ENCODE assay signal across 9 cellular contexts in the genomic region with DNA sequence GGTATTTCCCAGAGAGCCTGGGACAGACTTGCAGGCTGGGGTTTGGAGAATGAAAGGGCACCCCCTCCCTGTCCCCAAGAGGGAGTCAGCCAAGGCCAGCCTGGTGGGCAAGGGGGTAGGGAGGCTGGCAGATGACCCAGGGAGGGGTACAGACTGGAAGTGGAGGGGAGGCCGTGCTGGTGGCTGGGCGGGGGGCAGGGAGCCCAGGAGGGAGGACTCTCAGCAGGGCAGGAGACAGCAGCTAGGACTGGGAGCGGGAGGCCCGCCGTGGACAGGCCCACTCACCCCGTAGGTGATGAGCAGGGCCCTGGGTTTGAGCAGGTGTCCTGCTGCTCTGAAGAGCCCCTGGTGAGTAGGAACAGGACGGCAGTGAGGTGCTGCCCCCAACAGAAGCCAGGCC. TPM values are rescaled to one million over a fixed set of nuclear protein-coding genes. Genes with fewer than 3 reads are reported as not detected.
DNase-seq lines count a peak whose midpoint lies in the region; ATAC-seq and TF ChIP-seq lines count a peak whose summit lies in the region.
"Had no signal": no experiment of that assay in that cellular context is flagged by ENCODE, and none has a peak within 500 bp of the region (broad histone marks: within the 10 kb centered on the region; RNA-seq: fewer than 3 reads in every experiment).

No MANE protein-coding gene starts in this region.

- H3K36me3 Mint-ChIP-seq in IgD-negative memory B cell: no peaks in the 10 kb centered on the region
- no peaks in the 10 kb centered on the region for H3K36me3 Mint-ChIP-seq in natural killer cell treated with Interleukin-12 subunit alpha and Interleukin-12 subunit beta and Interleukin-15 and Interleukin-18, amount 100 ng/mL, for 72 hours

- no peaks in the 10 kb centered on the region for H3K27me3 ChIP-seq in brain microvascular endothelial cell (replicated peaks)

- peaks cover 9% of the 10 kb centered on the region for H3K36me3 ChIP-seq in brain microvascular endothelial cell (replicated peaks)

- peak overlapping the region; percentile 25 to 83 (median 46) for H3K4me3 Mint-ChIP-seq in IgD-negative memory B cell
- peak overlapping the region; percentile 55 for H3K4me3 Mint-ChIP-seq in natural killer cell treated with Interleukin-12 subunit alpha and Interleukin-12 subunit beta and Interleukin-15 and Interleukin-18, amount 100 ng/mL, for 72 hours

- DNase-seq in brain microvascular endothelial cell (no peak), NCI-H345 (lab: John Stamatoyannopoulos, UW) (no peak)
- DNase-seq in natural killer cell treated with Interleukin-12 subunit alpha and Interleukin-12 subunit beta and Interleukin-15 and Interleukin-18, amount 100 ng/mL, for 72 hours (ENCODE audit: low spot score): no peak
- DNase-seq in effector CD4-positive, alpha-beta T cell: no peak
- DNase-seq in activated CD4-positive, alpha-beta T cell treated with anti-CD3 and anti-CD28 coated beads for 48 hours: no peak
- DNase-seq: NCI-H187 had no signal

- H3K4me3 ChIP-seq in brain microvascular endothelial cell (ENCODE audit: low read depth, low read length): peak overlapping the region; percentile 81

- peaks cover 10 to 19% (median 13%) of the 10 kb centered on the region in 3 donors for H3K4me1 Mint-ChIP-seq in IgD-negative memory B cell
- H3K4me1 Mint-ChIP-seq in natural killer cell treated with Interleukin-12 subunit alpha and Interleukin-12 subunit beta and Interleukin-15 and Interleukin-18, amount 100 ng/mL, for 72 hours (ENCODE audit: low read depth in 2 of 2): peaks cover 6 to 7% of the 10 kb centered on the region in 2 donors

- H3K27ac ChIP-seq in C4-2B (peak overlapping the region; percentile 98), brain microvascular endothelial cell (no peak overlapping the region)

- ATAC-seq in natural killer cell treated with Interleukin-12 subunit alpha and Interleukin-12 subunit beta and Interleukin-15 and Interleukin-18, amount 100 ng/mL, for 72 hours: no peak
- no peak for ATAC-seq in GM19397 (IDR thresholded peaks at IDR 0.05; ENCODE audit: unreplicated experiment)

- peaks cover 3% of the 10 kb centered on the region for H3K27me3 Mint-ChIP-seq in IgD-negative memory B cell
- no peaks in the 10 kb centered on the region for H3K27me3 Mint-ChIP-seq in natural killer cell treated with Interleukin-12 subunit alpha and Interleukin-12 subunit beta and Interleukin-15 and Interleukin-18, amount 100 ng/mL, for 72 hours

- peak overlapping the region in 1 of 3 donors; percentile 71 for H3K27ac Mint-ChIP-seq in IgD-negative memory B cell
- H3K27ac Mint-ChIP-seq in natural killer cell treated with Interleukin-12 subunit alpha and Interleukin-12 subunit beta and Interleukin-15 and Interleukin-18, amount 100 ng/mL, for 72 hours: no peak overlapping the region

- peaks cover 0 to 2% (median 0%) of the 10 kb centered on the region in 3 donors for H3K9me3 Mint-ChIP-seq in IgD-negative memory B cell
- no peaks in the 10 kb centered on the region for H3K9me3 Mint-ChIP-seq in natural killer cell treated with Interleukin-12 subunit alpha and Interleukin-12 subunit beta and Interleukin-15 and Interleukin-18, amount 100 ng/mL, for 72 hours

- in situ Hi-C loops in brain microvascular endothelial cell (cut with HindIII; ENCODE audit: low pct_ligation_motif_present, low sequenced_read_pairs): no loop called here

- no peak for TF ChIP-seq CTCF in C4-2B (conservative IDR thresholded peaks at IDR 0.05)
- TF ChIP-seq CTCF in brain microvascular endothelial cell (IDR thresholded peaks at IDR 0.05; ENCODE audit: low read depth, low read length, missing control alignments): no peak

RNA-seq across cellular contexts. Expression of gene METTL26, which starts 1.1 kb away (rescaled TPM):
- polyA plus RNA-seq in IgD-negative memory B cell: 81.0 TPM
- 100 to 1,000 TPM in 1 of 2 donors, 10 to 100 TPM in 1; 93.7 to 115 TPM for total RNA-seq in natural killer cell treated with Interleukin-12 subunit alpha and Interleukin-12 subunit beta and Interleukin-15 and Interleukin-18, amount 100 ng/mL, for 72 hours

RNA-seq across cellular contexts. Expression of gene WFIKKN1, which starts 4.2 kb away (rescaled TPM):
- not detected for polyA plus RNA-seq in IgD-negative memory B cell
- 1 to 10 TPM in 1 of 2 donors, under 1 TPM in 1; 0.75 to 1.1 TPM for total RNA-seq in natural killer cell treated with Interleukin-12 subunit alpha and Interleukin-12 subunit beta and Interleukin-15 and Interleukin-18, amount 100 ng/mL, for 72 hours

RNA-seq across cellular contexts. Expression of gene MCRIP2, which starts 6.6 kb away (rescaled TPM):
- 52.8 TPM for polyA plus RNA-seq in IgD-negative memory B cell
- 10 to 100 TPM; 29.5 to 57.7 TPM for total RNA-seq in natural killer cell treated with Interleukin-12 subunit alpha and Interleukin-12 subunit beta and Interleukin-15 and Interleukin-18, amount 100 ng/mL, for 72 hours

RNA-seq across cellular contexts. Expression of gene WDR90, which starts 14.2 kb away (rescaled TPM):
- polyA plus RNA-seq in IgD-negative memory B cell: 0.54 TPM
- 100 to 1,000 TPM in 1 of 2 donors, 10 to 100 TPM in 1; 49.7 to 130 TPM for total RNA-seq in natural killer cell treated with Interleukin-12 subunit alpha and Interleukin-12 subunit beta and Interleukin-15 and Interleukin-18, amount 100 ng/mL, for 72 hours

RNA-seq across cellular contexts. Expression of gene RHOT2, which starts 32.9 kb away (rescaled TPM):
- 42.7 TPM for polyA plus RNA-seq in IgD-negative memory B cell
- 100 to 1,000 TPM; 171 to 259 TPM for total RNA-seq in natural killer cell treated with Interleukin-12 subunit alpha and Interleukin-12 subunit beta and Interleukin-15 and Interleukin-18, amount 100 ng/mL, for 72 hours
